17 cellular contexts compared by ENCODE assay signal in genomic region chr2:240823449-240824336, GRCh38. TPM values are rescaled to one million over a fixed set of nuclear protein-coding genes. Genes with fewer than 3 reads are reported as not detected.
"Had no signal": no experiment of that assay in that cellular context is flagged by ENCODE, and none has a peak within 500 bp of the region (broad histone marks: within the 10 kb centered on the region; RNA-seq: fewer than 3 reads in every experiment).

No MANE protein-coding gene starts in this region.

- H3K36me3 ChIP-seq: cardiac muscle cell, left lung, transverse colon had no signal

- H3K4me3 ChIP-seq: cardiac muscle cell, left lung, transverse colon had no signal

- ATAC-seq: esophagus mucosa, left lung, T-helper 17 cell had no signal

- DNase-seq: activated CD4-positive, alpha-beta T cell treated with anti-CD3 and anti-CD28 coated beads for 48 hours; activated naive CD4-positive, alpha-beta T cell treated with Interleukin-2 at 50 U/mL for 16 hours; activated T-cell treated with anti-CD3 and anti-CD28 coated beads for 4 hours; left lung; mammary epithelial cell; naive B cell; stimulated activated CD4-positive, alpha-beta T cell treated with anti-CD3 and anti-CD28 coated beads, Interleukin-2, amount 100 ng/mL, for 48 hours; stimulated activated naive CD4-positive, alpha-beta T cell; T-helper 17 cell; transverse colon had no signal

- H3K27ac ChIP-seq: cardiac muscle cell, left lung, transverse colon had no signal

- H3K4me3 Mint-ChIP-seq: naive B cell, T-helper 17 cell had no signal

- H3K9me3 ChIP-seq: left lung, transverse colon had no signal

- H3K27ac Mint-ChIP-seq: naive B cell, T-helper 17 cell had no signal

RNA-seq across cellular contexts. Expression of gene KIF1A, which starts 3.7 kb away (rescaled TPM):
- total RNA-seq: mononuclear cell, subcutaneous adipose tissue had no signal
- polyA plus RNA-seq: keratinocyte, mammary epithelial cell had no signal

RNA-seq across cellular contexts. Expression of gene AGXT, which starts 44.9 kb away (rescaled TPM):
- total RNA-seq: activated CD8-positive, alpha-beta memory T cell treated with anti-CD3 and anti-CD28 coated beads for 36 hours; esophagus mucosa; left lung; mammary epithelial cell; mononuclear cell; renal cortical epithelial cell; T-helper 17 cell had no signal
- polyA plus RNA-seq: keratinocyte, mammary epithelial cell had no signal
